ENCODE assay signal across 8 cellular contexts in genomic region chr21:32403201-32403701, GRCh38. TPM values are rescaled to one million over a fixed set of nuclear protein-coding genes. Genes with fewer than 3 reads are reported as not detected.
DNase-seq lines count a peak whose midpoint lies in the region; ATAC-seq and TF ChIP-seq lines count a peak whose summit lies in the region.

No MANE protein-coding gene starts in this region.

- H3K4me3 Mint-ChIP-seq in activated naive CD8-positive, alpha-beta T cell treated with anti-CD3 and anti-CD28 coated beads, Interleukin-2, amount 50 U/mL, for 24 hours, result no peak overlapping the region

- H3K27ac Mint-ChIP-seq in activated naive CD8-positive, alpha-beta T cell treated with anti-CD3 and anti-CD28 coated beads, Interleukin-2, amount 50 U/mL, for 24 hours, result no peak overlapping the region

- no peaks in the 10 kb centered on the region for H3K9me3 Mint-ChIP-seq in activated naive CD8-positive, alpha-beta T cell treated with anti-CD3 and anti-CD28 coated beads, Interleukin-2, amount 50 U/mL, for 24 hours

- 9 to 23% (median 10%) methylated on average over 5 of the region's 5 CpGs for WGBS in heart left ventricle, 4 donors

- H3K4me1 ChIP-seq in heart left ventricle, result peaks cover 0 to 27% (median 8%) of the 10 kb centered on the region in 12 donors

- intact Hi-C loops in heart left ventricle (cut with DNase I), result loop anchor here (1.0 to 5.0 kb wide), 9 partner anchors 159 to 199 kb away; no protein-coding TSS in a partner anchor

- TF ChIP-seq CTCF in heart left ventricle (IDR thresholded peaks at IDR 0.05) (peak; percentile 53 to 88 (median 76)), retinal pigment epithelial cell (conservative IDR thresholded peaks at IDR 0.05; ENCODE audit: low read depth, low read length) (peak; percentile 68)

- peaks cover 6% of the 10 kb centered on the region for H3K27me3 Mint-ChIP-seq in activated naive CD8-positive, alpha-beta T cell treated with anti-CD3 and anti-CD28 coated beads, Interleukin-2, amount 50 U/mL, for 24 hours

- DNase-seq in DMS53 (lab: John Stamatoyannopoulos, UW), result peak; percentile 71
- peak; percentile 75 for DNase-seq in M059J (ENCODE audit: low read depth)
- DNase-seq in SK-N-DZ (ENCODE audit: low spot score), result peak; percentile 38
- DNase-seq in activated naive CD8-positive, alpha-beta T cell treated with anti-CD3 and anti-CD28 coated beads, Interleukin-2, amount 50 U/mL, for 24 hours, result peak; percentile 59
- peak in 4 of 5 donors; percentile 60 to 74 (median 68) for DNase-seq in heart left ventricle
- no peak for DNase-seq in retinal pigment epithelial cell (ENCODE audit: low read depth)

- no peaks in the 10 kb centered on the region for H3K9me3 ChIP-seq in heart left ventricle

- TF ChIP-seq POLR2A in heart left ventricle (IDR thresholded peaks at IDR 0.05), result no peak

- peak; percentile 85 for ATAC-seq in activated naive CD8-positive, alpha-beta T cell treated with anti-CD3 and anti-CD28 coated beads, Interleukin-2, amount 50 U/mL, for 24 hours
- ATAC-seq in heart left ventricle (peak; percentile 83 to 87 (median 84)), GM18861 (IDR thresholded peaks at IDR 0.05; ENCODE audit: unreplicated experiment) (no peak), GM18502 (IDR thresholded peaks at IDR 0.05; ENCODE audit: poor library complexity, unreplicated experiment) (no peak)

- peaks cover 2% of the 10 kb centered on the region for H3K4me1 Mint-ChIP-seq in activated naive CD8-positive, alpha-beta T cell treated with anti-CD3 and anti-CD28 coated beads, Interleukin-2, amount 50 U/mL, for 24 hours

- H3K4me3 ChIP-seq in heart left ventricle, result no peak overlapping the region
- H3K4me3 ChIP-seq in retinal pigment epithelial cell (ENCODE audit: low read length), result no peak overlapping the region

- peaks cover 0 to 8% (median 0%) of the 10 kb centered on the region in 9 donors for H3K27me3 ChIP-seq in heart left ventricle

- H3K36me3 Mint-ChIP-seq in activated naive CD8-positive, alpha-beta T cell treated with anti-CD3 and anti-CD28 coated beads, Interleukin-2, amount 50 U/mL, for 24 hours (ENCODE audit: low read depth), result no peaks in the 10 kb centered on the region

- H3K36me3 ChIP-seq in heart left ventricle, result no peaks in the 10 kb centered on the region

- H3K27ac ChIP-seq in heart left ventricle, result no peak overlapping the region

RNA-seq across cellular contexts. Expression of gene EVA1C, which starts 9.3 kb away (rescaled TPM):
- total RNA-seq in M059J (2014; rRNA removed; shearing (Covaris generic)), result 8.1 and 10.4 TPM in 2 replicates
- polyA plus RNA-seq in SK-N-DZ (2014; cell fraction: cytosol; rRNA removed), result not detected in 2 replicates
- polyA plus RNA-seq in SK-N-DZ (2014; cell fraction: nucleus; rRNA removed), result not detected in 2 replicates
- 10 to 100 TPM; 10.1 to 44.4 (median 19.7) TPM for total RNA-seq in heart left ventricle
- 10 to 100 TPM; 17.3 to 22.8 TPM for polyA plus RNA-seq in heart left ventricle

RNA-seq across cellular contexts. Expression of gene URB1, which starts 10.4 kb away (rescaled TPM):
- total RNA-seq in M059J (2014; rRNA removed; shearing (Covaris generic)), result 8.9 and 18.1 TPM in 2 replicates
- polyA plus RNA-seq in SK-N-DZ (2014; cell fraction: cytosol; rRNA removed), result 8.7 and 9.2 TPM in 2 replicates
- 11.7 and 13.9 TPM in 2 replicates for polyA plus RNA-seq in SK-N-DZ (2014; cell fraction: nucleus; rRNA removed)
- 10 to 100 TPM in 6 of 9 donors, 1 to 10 TPM in 3; 6.7 to 26.0 (median 11.5) TPM for total RNA-seq in heart left ventricle
- 10 to 100 TPM in 1 of 2 donors, 1 to 10 TPM in 1; 4.6 to 10.3 TPM for polyA plus RNA-seq in heart left ventricle

Comparison
In these comparisons a context has a peak if more than half of its experiments do, and no peak if none do; other contexts are left out.
1. ATAC-seq: peak in activated naive CD8-positive, alpha-beta T cell treated with anti-CD3 and anti-CD28 coated beads, Interleukin-2, amount 50 U/mL, for 24 hours (single experiment) and heart left ventricle (4 of 4); none in GM18861 (single experiment) and GM18502 (single experiment).